Comparison of ENCODE assay signal across 14 cellular contexts in the genomic region with DNA sequence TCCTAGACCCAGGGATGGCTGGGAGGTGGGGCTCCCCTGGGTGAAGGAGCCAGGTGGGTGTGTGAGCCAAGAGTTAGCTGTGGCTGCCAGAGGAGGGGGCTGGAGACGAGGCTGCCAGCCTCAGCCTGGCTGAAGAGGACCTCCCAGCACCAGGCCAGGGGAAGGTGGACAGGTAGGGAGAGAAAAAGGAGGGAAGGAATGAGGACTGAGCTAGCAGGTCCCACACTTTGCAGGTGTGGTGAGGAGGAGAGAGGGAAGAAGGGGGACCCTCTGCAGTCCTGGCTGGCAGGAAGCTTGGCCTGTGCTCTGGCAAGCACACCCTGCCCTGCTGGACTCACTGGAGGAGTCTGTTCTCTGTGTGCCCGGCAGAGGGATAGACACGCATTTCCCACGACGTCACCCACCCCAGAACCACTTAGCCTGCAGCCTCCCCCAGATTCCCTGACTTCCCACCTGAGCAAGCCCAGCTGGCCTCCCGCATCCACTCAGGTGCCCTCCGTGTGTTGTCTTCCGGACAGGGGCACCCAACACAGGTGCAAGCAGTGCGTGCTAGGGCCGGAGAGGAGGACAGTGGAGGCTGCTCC. TPM values are rescaled to one million over a fixed set of nuclear protein-coding genes. Genes with fewer than 3 reads are reported as not detected.
DNase-seq lines count a peak whose midpoint lies in the region; ATAC-seq and TF ChIP-seq lines count a peak whose summit lies in the region.
"Had no signal": no experiment of that assay in that cellular context is flagged by ENCODE, and none has a peak within 500 bp of the region (broad histone marks: within the 10 kb centered on the region; RNA-seq: fewer than 3 reads in every experiment).

No MANE protein-coding gene starts in this region.

- H3K4me2 ChIP-seq in OCI-LY7 (ENCODE audit: low read length) = no peak overlapping the region

- no peaks in the 10 kb centered on the region for H3K36me3 ChIP-seq in lower lobe of right lung
- H3K36me3 ChIP-seq in transverse colon = no peaks in the 10 kb centered on the region
- H3K36me3 ChIP-seq in OCI-LY7 (ENCODE audit: insufficient read depth, low read length) = no peaks in the 10 kb centered on the region
- H3K36me3 ChIP-seq: vagina had no signal

- H3K27me3 ChIP-seq in lower lobe of right lung (ENCODE audit: low read depth) (no peaks in the 10 kb centered on the region), transverse colon (no peaks in the 10 kb centered on the region)
- H3K27me3 ChIP-seq: vagina had no signal

- H3K27me3 Mint-ChIP-seq in activated CD4-positive, alpha-beta memory T cell treated with anti-CD3 and anti-CD28 coated beads for 36 hours = peaks cover 1% of the 10 kb centered on the region
- H3K27me3 Mint-ChIP-seq in activated CD4-positive, alpha-beta memory T cell treated with anti-CD3 and anti-CD28 coated beads, Interleukin-2, amount 10 ng/mL, durations not matched to agents 7 days and 5 days = peaks cover 9% of the 10 kb centered on the region
- H3K27me3 Mint-ChIP-seq in WTC11 (ENCODE audit: low read depth) = no peaks in the 10 kb centered on the region
- H3K27me3 Mint-ChIP-seq: central memory CD8-positive, alpha-beta T cell had no signal

- POLR2A ChIA-PET in activated CD4-positive, alpha-beta memory T cell treated with anti-CD3 and anti-CD28 coated beads for 36 hours (lab: Charles Lee) = interaction anchor here (1.0 to 1.6 kb wide), 2 partner anchors 22 to 26 kb away, joined by 4 read pairs; no protein-coding TSS in a partner anchor
- POLR2A ChIA-PET in activated CD4-positive, alpha-beta memory T cell treated with anti-CD3 and anti-CD28 coated beads, Interleukin-2, amount 10 ng/mL, durations not matched to agents 7 days and 5 days (lab: Charles Lee) = interaction anchor here (1.3 to 7.7 kb wide), 3 partner anchors 12 to 40 kb away, joined by 3 to 68 read pairs (median 5); partner anchors contain the start of gene SOCS3
- POLR2A ChIA-PET in WTC11 (lab: Charles Lee) = interaction anchor here (1.9 to 3.2 kb wide), 2 partner anchors 41 to 43 kb away, joined by 5 to 11 read pairs; no protein-coding TSS in a partner anchor
- POLR2A ChIA-PET in OCI-LY7 (lab: Charles Lee) = interaction anchor here (0.6 kb wide), 1 partner anchor 288 kb away, joined by 3 read pairs; no protein-coding TSS in a partner anchor

- no peak overlapping the region for H2AFZ ChIP-seq in OCI-LY7 (ENCODE audit: low read length)

- H3K4me3 Mint-ChIP-seq in activated CD4-positive, alpha-beta memory T cell treated with anti-CD3 and anti-CD28 coated beads for 36 hours = peak overlapping the region; percentile 17
- H3K4me3 Mint-ChIP-seq in activated CD4-positive, alpha-beta memory T cell treated with anti-CD3 and anti-CD28 coated beads, Interleukin-2, amount 10 ng/mL, durations not matched to agents 7 days and 5 days = no peak overlapping the region
- H3K4me3 Mint-ChIP-seq in WTC11 = peak overlapping the region; percentile 55; the same call in 1 of the 2 replicates
- H3K4me3 Mint-ChIP-seq: central memory CD8-positive, alpha-beta T cell had no signal

- no peak overlapping the region for H3K4me3 ChIP-seq in lower lobe of right lung
- no peak overlapping the region for H3K4me3 ChIP-seq in transverse colon
- H3K4me3 ChIP-seq in OCI-LY7 (ENCODE audit: low read depth, low read length, poor library complexity, severe bottlenecking) = no peak overlapping the region
- H3K4me3 ChIP-seq: vagina had no signal

- H3K9me3 Mint-ChIP-seq in activated CD4-positive, alpha-beta memory T cell treated with anti-CD3 and anti-CD28 coated beads for 36 hours = no peaks in the 10 kb centered on the region
- no peaks in the 10 kb centered on the region for H3K9me3 Mint-ChIP-seq in activated CD4-positive, alpha-beta memory T cell treated with anti-CD3 and anti-CD28 coated beads, Interleukin-2, amount 10 ng/mL, durations not matched to agents 7 days and 5 days
- H3K9me3 Mint-ChIP-seq in WTC11 = no peaks in the 10 kb centered on the region
- H3K9me3 Mint-ChIP-seq: central memory CD8-positive, alpha-beta T cell; IgD-negative memory B cell had no signal

- DNase-seq in activated CD4-positive, alpha-beta memory T cell treated with anti-CD3 and anti-CD28 coated beads for 36 hours = no peak
- DNase-seq in activated CD4-positive, alpha-beta memory T cell treated with anti-CD3 and anti-CD28 coated beads, Interleukin-2, amount 10 ng/mL, durations not matched to agents 7 days and 5 days = no peak
- no peak for DNase-seq in WTC11 (ENCODE audit: low spot score)
- DNase-seq in lower lobe of right lung = no peak
- DNase-seq in transverse colon = no peak
- no peak for DNase-seq in OCI-LY7 (ENCODE audit: low spot score)
- DNase-seq: NCI-H1048; retina; stimulated activated CD4-positive, alpha-beta T cell treated with anti-CD3 and anti-CD28 coated beads, Interleukin-4, amount 100 ng/mL, for 24 hours had no signal

- TF ChIP-seq EP300 in transverse colon (IDR thresholded peaks at IDR 0.05; ENCODE audit: low read depth) = no peak

- no peaks in the 10 kb centered on the region for H4K20me1 ChIP-seq in OCI-LY7 (ENCODE audit: insufficient read depth, low read length)

- H3K27ac ChIP-seq in lower lobe of right lung (peak overlapping the region; percentile 39), transverse colon (peak overlapping the region; percentile 85 to 95 (median 89)), OCI-LY7 (ENCODE audit: low read depth, low read length, poor library complexity, severe bottlenecking) (no peak overlapping the region)

- in situ Hi-C loops in transverse colon (cut with MboI; ENCODE audit: low pct_ligation_motif_present in 1 of 4, low pct_unique_long_range_greater_than_20kb in 1 of 4, low sequenced_read_pairs in 3 of 4) = no loop called here

- H3K79me2 ChIP-seq in OCI-LY7 (ENCODE audit: insufficient read depth, low read depth, low read length) = no peaks in the 10 kb centered on the region

- intact Hi-C loops in activated CD4-positive, alpha-beta memory T cell treated with anti-CD3 and anti-CD28 coated beads for 36 hours (cut with micrococcal nuclease) = no loop called here
- intact Hi-C loops in lower lobe of right lung (cut with DNase I) (no loop called here), transverse colon (cut with DNase I; ENCODE audit: low total_unique reads) (no loop called here), OCI-LY7 (cut with micrococcal nuclease; ENCODE audit: unreplicated experiment) (no loop called here)

- H3K9me3 ChIP-seq in lower lobe of right lung (no peaks in the 10 kb centered on the region), transverse colon (no peaks in the 10 kb centered on the region), OCI-LY7 (ENCODE audit: low read length) (no peaks in the 10 kb centered on the region)
- H3K9me3 ChIP-seq: vagina had no signal

- no peak for TF ChIP-seq POLR2A in transverse colon (IDR thresholded peaks at IDR 0.05)

- BruUV-seq in OCI-LY7 (replicated peaks; lab: Mats Ljungman, UMichigan) = no TSS peak

- H3K9me2 ChIP-seq in OCI-LY7 (ENCODE audit: insufficient read depth, low read length) = no peaks in the 10 kb centered on the region

- H3K36me3 Mint-ChIP-seq in activated CD4-positive, alpha-beta memory T cell treated with anti-CD3 and anti-CD28 coated beads for 36 hours = no peaks in the 10 kb centered on the region
- no peaks in the 10 kb centered on the region for H3K36me3 Mint-ChIP-seq in activated CD4-positive, alpha-beta memory T cell treated with anti-CD3 and anti-CD28 coated beads, Interleukin-2, amount 10 ng/mL, durations not matched to agents 7 days and 5 days (ENCODE audit: low read depth)
- no peaks in the 10 kb centered on the region for H3K36me3 Mint-ChIP-seq in WTC11
- H3K36me3 Mint-ChIP-seq: IgD-negative memory B cell had no signal

- H3K4me1 ChIP-seq in lower lobe of right lung (peaks cover 51% of the 10 kb centered on the region), transverse colon (peaks cover 23 to 48% (median 45%) of the 10 kb centered on the region in 4 donors), OCI-LY7 (ENCODE audit: insufficient read depth, low read length, poor library complexity, severe bottlenecking) (peaks cover 6% of the 10 kb centered on the region)

- ATAC-seq in WTC11 = peak; percentile 2; the same call in 1 of the 2 replicates
- ATAC-seq in lower lobe of right lung = no peak
- no peak for ATAC-seq in GM19035 (IDR thresholded peaks at IDR 0.05; ENCODE audit: unreplicated experiment)
- ATAC-seq in GM18511 (IDR thresholded peaks at IDR 0.05; ENCODE audit: unreplicated experiment) = no peak

- CTCF ChIA-PET in activated CD4-positive, alpha-beta memory T cell treated with anti-CD3 and anti-CD28 coated beads for 36 hours (lab: Charles Lee) = interaction anchor here (2.4 kb wide), 1 partner anchor 43 kb away, joined by 10 read pairs; the partner anchor contains the start of gene SOCS3
- CTCF ChIA-PET in activated CD4-positive, alpha-beta memory T cell treated with anti-CD3 and anti-CD28 coated beads, Interleukin-2, amount 10 ng/mL, durations not matched to agents 7 days and 5 days (lab: Charles Lee) = interaction anchor here (1.4 kb wide), 1 partner anchor 27 kb away, joined by 3 read pairs; no protein-coding TSS in a partner anchor
- CTCF ChIA-PET in WTC11 (lab: Charles Lee) = interaction anchor here (1.6 to 4.4 kb wide), 6 partner anchors 12 to 104 kb away, joined by 5 to 23 read pairs (median 8); no protein-coding TSS in a partner anchor
- CTCF ChIA-PET in OCI-LY7 (lab: Charles Lee; ENCODE audit: unreplicated experiment) = interaction anchor here (1.5 kb wide), 1 partner anchor 44 kb away, joined by 3 read pairs; no protein-coding TSS in a partner anchor

- WGBS in transverse colon (ENCODE audit: low coverage in 1 of 2), 2 donors = 44 to 79% methylated on average over 5 to 10 of the region's 10 CpGs

- peaks cover 44% of the 10 kb centered on the region for H3K4me1 Mint-ChIP-seq in activated CD4-positive, alpha-beta memory T cell treated with anti-CD3 and anti-CD28 coated beads for 36 hours (ENCODE audit: low read depth)
- peaks cover 39% of the 10 kb centered on the region for H3K4me1 Mint-ChIP-seq in activated CD4-positive, alpha-beta memory T cell treated with anti-CD3 and anti-CD28 coated beads, Interleukin-2, amount 10 ng/mL, durations not matched to agents 7 days and 5 days
- peaks cover 50% of the 10 kb centered on the region for H3K4me1 Mint-ChIP-seq in WTC11

- H3K27ac Mint-ChIP-seq in activated CD4-positive, alpha-beta memory T cell treated with anti-CD3 and anti-CD28 coated beads for 36 hours = peak overlapping the region; percentile 26
- no peak overlapping the region for H3K27ac Mint-ChIP-seq in activated CD4-positive, alpha-beta memory T cell treated with anti-CD3 and anti-CD28 coated beads, Interleukin-2, amount 10 ng/mL, durations not matched to agents 7 days and 5 days
- H3K27ac Mint-ChIP-seq in WTC11 = peak overlapping the region; percentile 98

- TF ChIP-seq CTCF in WTC11 (IDR thresholded peaks at IDR 0.05) (no peak), lower lobe of right lung (IDR thresholded peaks at IDR 0.05) (no peak), transverse colon (IDR thresholded peaks at IDR 0.05) (peak in 2 of 5 experiments; percentile 9 to 42), OCI-LY7 (conservative IDR thresholded peaks at IDR 0.05; ENCODE audit: low read length) (no peak)

RNA-seq across cellular contexts. Expression of gene SOCS3, which starts 42.0 kb away (rescaled TPM):
- 100 to 1,000 TPM; 162 to 167 TPM for total RNA-seq in activated CD4-positive, alpha-beta memory T cell treated with anti-CD3 and anti-CD28 coated beads for 36 hours
- total RNA-seq in activated CD4-positive, alpha-beta memory T cell treated with anti-CD3 and anti-CD28 coated beads, Interleukin-2, amount 10 ng/mL, durations not matched to agents 7 days and 5 days = 10 to 100 TPM; 68.7 to 69.8 TPM
- total RNA-seq in WTC11 (2021) = 23.8 to 24.6 TPM (median 24.2 TPM) in 3 replicates
- 69.5 TPM for total RNA-seq in lower lobe of right lung
- total RNA-seq in transverse colon = 100 to 1,000 TPM in 1 of 4 donors, 10 to 100 TPM in 3; 22.3 to 230 (median 37.6) TPM
- total RNA-seq in OCI-LY7 (2014; rRNA removed; shearing (Covaris generic)) = not detected in 2 replicates
- total RNA-seq in OCI-LY7 (2022) = not detected in 2 replicates

Comparison
In these comparisons a context has a peak if more than half of its experiments do, and no peak if none do; other contexts are left out.
1. RNA of gene SOCS3, which starts 42.0 kb away (total RNA-seq): 162 to 167 TPM in activated CD4-positive, alpha-beta memory T cell treated with anti-CD3 and anti-CD28 coated beads for 36 hours, 68.7 to 69.8 TPM in activated CD4-positive, alpha-beta memory T cell treated with anti-CD3 and anti-CD28 coated beads, Interleukin-2, amount 10 ng/mL, durations not matched to agents 7 days and 5 days, 69.5 TPM in lower lobe of right lung (single experiment), 22.3 to 230 TPM in transverse colon and 23.8 to 24.6 TPM in WTC11; not detected in OCI-LY7; every median in the first group is over 10 times any median in the second.